ENCODE assay signal across 1 cellular context in genomic region chr20:34829191-34829590, GRCh38.
TF ChIP-seq lines count a peak whose summit lies in the region.

No MANE protein-coding gene starts in this region.

TF ChIP-seq in HepG2, 621 proteins besides CTCF, POLR2A, EP300 and RAD21:
- peak; percentile 52; the same call in 1 of the 2 replicates for TF ChIP-seq ZMYM3 (CRISPR knock-in tag; IDR thresholded peaks at IDR 0.05)
- TF ChIP-seq TFAP4 (IDR thresholded peaks at IDR 0.05; ENCODE audit: borderline replicate concordance, low read depth) = no peak
- peak; percentile 79 for TF ChIP-seq ZKSCAN1 (IDR thresholded peaks at IDR 0.05; ENCODE audit: low read length)
- no peak for TF ChIP-seq ZSCAN25 (CRISPR knock-in tag; IDR thresholded peaks at IDR 0.05)
- no peak for TF ChIP-seq ATF2 (CRISPR knock-in tag; IDR thresholded peaks at IDR 0.05)
- no peak for TF ChIP-seq ZKSCAN5 (CRISPR knock-in tag; IDR thresholded peaks at IDR 0.05)
- no peak for TF ChIP-seq KDM4B (CRISPR knock-in tag; IDR thresholded peaks at IDR 0.05)
- peak; percentile 34; the same call in 1 of the 2 replicates for TF ChIP-seq HNF4G (IDR thresholded peaks at IDR 0.05; ENCODE audit: borderline replicate concordance, low read depth, low read length)
- TF ChIP-seq HNF4G (CRISPR knock-in tag; IDR thresholded peaks at IDR 0.05; ENCODE audit: borderline replicate concordance, low read depth) = no peak
- no peak for TF ChIP-seq SETDB1 (CRISPR knock-in tag; IDR thresholded peaks at IDR 0.05; ENCODE audit: borderline replicate concordance)
TF ChIP-seq in HepG2: peak in this region for 3.
